Comparison of ENCODE assay signal across 9 cellular contexts in the genomic region with DNA sequence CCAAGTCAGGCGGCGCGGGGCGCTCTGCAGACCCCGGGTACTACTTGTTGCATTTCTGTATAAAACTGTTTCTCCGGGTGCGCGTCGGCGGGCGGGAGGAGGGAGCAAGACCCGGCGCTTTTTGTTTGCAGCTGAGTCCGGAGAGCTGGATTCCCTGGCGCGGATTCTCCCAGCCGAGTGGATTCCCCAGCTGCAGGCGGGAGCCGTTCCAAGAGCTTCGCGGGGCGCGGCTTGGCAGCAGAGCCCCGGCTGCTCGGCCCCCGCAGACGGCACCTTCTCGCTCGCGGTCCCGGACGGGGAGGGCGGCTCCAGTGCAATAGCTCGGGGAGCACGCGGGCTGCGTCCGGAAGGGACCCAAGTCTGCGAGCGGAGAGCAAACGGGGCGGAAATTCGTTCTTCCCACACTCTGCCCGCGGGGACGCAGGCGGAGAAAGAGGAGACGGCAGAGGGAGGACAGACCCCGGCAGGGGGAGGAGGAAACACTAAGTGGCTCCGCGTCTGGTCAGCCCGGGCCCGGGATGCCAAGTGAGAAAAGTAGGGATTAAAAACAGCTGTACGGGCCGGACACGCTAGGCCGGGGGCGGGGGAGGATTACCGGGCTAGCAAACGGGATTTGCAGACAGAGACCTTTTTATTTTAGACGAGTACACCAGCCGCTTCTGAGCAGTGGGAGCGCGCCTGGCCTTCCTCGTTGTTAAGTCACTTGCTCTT. TPM values are rescaled to one million over a fixed set of nuclear protein-coding genes. Genes with fewer than 3 reads are reported as not detected.
DNase-seq lines count a peak whose midpoint lies in the region; ATAC-seq and TF ChIP-seq lines count a peak whose summit lies in the region.
"Had no signal": no experiment of that assay in that cellular context is flagged by ENCODE, and none has a peak within 500 bp of the region (broad histone marks: within the 10 kb centered on the region; RNA-seq: fewer than 3 reads in every experiment).

A gene with protein sequence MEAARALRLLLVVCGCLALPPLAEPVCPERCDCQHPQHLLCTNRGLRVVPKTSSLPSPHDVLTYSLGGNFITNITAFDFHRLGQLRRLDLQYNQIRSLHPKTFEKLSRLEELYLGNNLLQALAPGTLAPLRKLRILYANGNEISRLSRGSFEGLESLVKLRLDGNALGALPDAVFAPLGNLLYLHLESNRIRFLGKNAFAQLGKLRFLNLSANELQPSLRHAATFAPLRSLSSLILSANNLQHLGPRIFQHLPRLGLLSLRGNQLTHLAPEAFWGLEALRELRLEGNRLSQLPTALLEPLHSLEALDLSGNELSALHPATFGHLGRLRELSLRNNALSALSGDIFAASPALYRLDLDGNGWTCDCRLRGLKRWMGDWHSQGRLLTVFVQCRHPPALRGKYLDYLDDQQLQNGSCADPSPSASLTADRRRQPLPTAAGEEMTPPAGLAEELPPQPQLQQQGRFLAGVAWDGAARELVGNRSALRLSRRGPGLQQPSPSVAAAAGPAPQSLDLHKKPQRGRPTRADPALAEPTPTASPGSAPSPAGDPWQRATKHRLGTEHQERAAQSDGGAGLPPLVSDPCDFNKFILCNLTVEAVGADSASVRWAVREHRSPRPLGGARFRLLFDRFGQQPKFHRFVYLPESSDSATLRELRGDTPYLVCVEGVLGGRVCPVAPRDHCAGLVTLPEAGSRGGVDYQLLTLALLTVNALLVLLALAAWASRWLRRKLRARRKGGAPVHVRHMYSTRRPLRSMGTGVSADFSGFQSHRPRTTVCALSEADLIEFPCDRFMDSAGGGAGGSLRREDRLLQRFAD (minus strand): TSS at position 96 of the 711 bp plus-strand sequence. CDS start 284 bp downstream, outside the sequence.

- DNase-seq in Ammon's horn (ENCODE audit: low spot score) = peak; percentile 76
- DNase-seq in brain microvascular endothelial cell = peak; percentile 45
- no peak for DNase-seq in iPS DF 6.9 (ENCODE audit: low read depth, low spot score)
- peak; percentile 30 for DNase-seq in progenitor cell of endocrine pancreas (ENCODE audit: low spot score, unreplicated experiment)
- DNase-seq in activated gamma-delta T cell (lab: John Stamatoyannopoulos, UW) = no peak

- peak within 1 kb of the TSS; percentile 75 for H3K4me3 Mint-ChIP-seq in progenitor cell of endocrine pancreas (ENCODE audit: low read depth)

- H3K27me3 ChIP-seq in HUES6 (ENCODE audit: control insufficient read depth, insufficient read depth, low read length) = peaks cover 65% of the 10 kb centered on the region
- peaks cover 21% of the 10 kb centered on the region for H3K27me3 ChIP-seq in brain microvascular endothelial cell (replicated peaks)
- peaks cover 16% of the 10 kb centered on the region for H3K27me3 ChIP-seq in iPS DF 6.9 (ENCODE audit: control insufficient read depth, insufficient read depth, low read length)

- no peaks in the 10 kb centered on the region for H3K9me3 Mint-ChIP-seq in progenitor cell of endocrine pancreas (ENCODE audit: low read depth)

- H3K4me3 ChIP-seq in HUES6 (ENCODE audit: low read depth, low read length) (peak within 1 kb of the TSS; percentile 70), brain microvascular endothelial cell (ENCODE audit: low read depth, low read length) (peak within 1 kb of the TSS; percentile 50), iPS DF 6.9 (ENCODE audit: low read length) (peak within 1 kb of the TSS; percentile 45; the same call in 1 of the 2 replicates)

- H3K27ac Mint-ChIP-seq in progenitor cell of endocrine pancreas = peak within 1 kb of the TSS; percentile 85

- no CpG with 5 or more reads among the region's 65 CpGs for WGBS in iPS DF 6.9 (ENCODE audit: insufficient coverage, insufficient read length)

- no peaks in the 10 kb centered on the region for H3K36me3 Mint-ChIP-seq in progenitor cell of endocrine pancreas (ENCODE audit: insufficient read depth)

- no peaks in the 10 kb centered on the region for H3K9me3 ChIP-seq in HUES6 (ENCODE audit: control insufficient read depth, insufficient read depth, low read depth, low read length)
- H3K9me3 ChIP-seq in iPS DF 6.9 (ENCODE audit: control insufficient read depth, insufficient read depth, low read length) = no peaks in the 10 kb centered on the region

- no peak for ATAC-seq in HG02884 (IDR thresholded peaks at IDR 0.05; ENCODE audit: unreplicated experiment)
- ATAC-seq in GM18519 (IDR thresholded peaks at IDR 0.05; ENCODE audit: low FRiP score, unreplicated experiment) = no peak

- TF ChIP-seq CTCF in brain microvascular endothelial cell (IDR thresholded peaks at IDR 0.05; ENCODE audit: low read depth, low read length, missing control alignments) (peak; percentile 4), progenitor cell of endocrine pancreas (IDR thresholded peaks at IDR 0.05; ENCODE audit: unreplicated experiment) (no peak)

- in situ Hi-C loops in brain microvascular endothelial cell (cut with HindIII; ENCODE audit: low pct_ligation_motif_present, low sequenced_read_pairs) = no loop called here

- H3K4me1 ChIP-seq in HUES6 (ENCODE audit: control insufficient read depth, insufficient read depth, low read length) (peaks cover 36% of the 10 kb centered on the region), iPS DF 6.9 (ENCODE audit: control insufficient read depth, insufficient read depth, low read length) (peaks cover 2% of the 10 kb centered on the region)

- H3K27ac ChIP-seq in HUES6 (ENCODE audit: low read depth, low read length) (no peak within 1 kb of the TSS), brain microvascular endothelial cell (no peak within 1 kb of the TSS), iPS DF 6.9 (ENCODE audit: low read length) (no peak within 1 kb of the TSS)
- H3K27ac ChIP-seq: epithelial cell of prostate had no signal

- H3K36me3 ChIP-seq in HUES6 (ENCODE audit: control insufficient read depth, insufficient read depth, low read length) (no peaks in the 10 kb centered on the region), brain microvascular endothelial cell (replicated peaks) (no peaks in the 10 kb centered on the region), iPS DF 6.9 (ENCODE audit: control insufficient read depth, insufficient read depth, low read length) (no peaks in the 10 kb centered on the region)

- peak within 1 kb of the TSS; percentile 49 for H3K9ac ChIP-seq in HUES6 (ENCODE audit: low read length)

- peaks cover 60% of the 10 kb centered on the region for H3K27me3 Mint-ChIP-seq in progenitor cell of endocrine pancreas

- H3K4me1 Mint-ChIP-seq in progenitor cell of endocrine pancreas (ENCODE audit: low read depth) = peaks cover 4% of the 10 kb centered on the region

RNA-seq across cellular contexts. Expression of the gene that starts here (rescaled TPM):
- 8.0 and 9.3 TPM in 2 replicates for total RNA-seq in progenitor cell of endocrine pancreas

Comparison
In these comparisons a context has a peak if more than half of its experiments do, and no peak if none do; other contexts are left out.
1. DNase-seq: peak in Ammon's horn (single experiment), brain microvascular endothelial cell (single experiment) and progenitor cell of endocrine pancreas (single experiment); none in iPS DF 6.9 (single experiment) and activated gamma-delta T cell (single experiment).
2. Peak in every context shown above with its lines, with median percentiles within 50 percentile points of each other: H3K4me3 ChIP-seq.